23 cellular contexts compared by ENCODE assay signal in the genomic region with DNA sequence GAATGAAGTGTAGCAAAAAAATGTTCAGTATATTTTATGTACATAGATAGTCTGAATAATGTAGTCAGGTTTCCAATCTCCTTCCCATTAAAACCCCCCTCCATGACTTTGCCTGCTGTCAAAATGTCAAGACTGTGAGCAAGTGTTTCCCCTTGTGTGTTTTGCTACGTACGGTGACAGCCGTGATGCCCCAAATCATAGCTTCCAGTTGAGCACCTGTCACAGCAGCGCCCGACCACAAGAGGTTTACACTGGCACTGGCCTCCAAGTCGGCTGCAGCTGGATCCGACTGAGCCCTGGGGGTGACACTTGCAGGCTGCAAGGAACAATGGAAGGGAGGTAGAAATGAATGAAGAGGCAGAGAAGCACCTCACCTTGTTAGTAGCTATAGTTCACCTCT.
DNase-seq lines count a peak whose midpoint lies in the region; ATAC-seq and TF ChIP-seq lines count a peak whose summit lies in the region.
"Had no signal": no experiment of that assay in that cellular context is flagged by ENCODE, and none has a peak within 500 bp of the region (broad histone marks: within the 10 kb centered on the region; RNA-seq: fewer than 3 reads in every experiment).

No MANE protein-coding gene starts in this region.

- H2AFZ ChIP-seq in IMR-90 (replicated peaks; ENCODE audit: low read length, poor library complexity) = peak overlapping the region; percentile 40
- H2AFZ ChIP-seq: hepatocyte had no signal

- TF ChIP-seq POLR2A in IMR-90 (IDR thresholded peaks at IDR 0.05; ENCODE audit: low read depth, low read length) = no peak

- dilution Hi-C loops in IMR-90 (cut with HindIII; ENCODE audit: low sequenced_read_pairs, unreplicated experiment) = no loop called here

- H3K9me3 Mint-ChIP-seq in Caco-2 (ENCODE audit: unreplicated experiment) = no peaks in the 10 kb centered on the region
- H3K9me3 Mint-ChIP-seq: activated CD4-positive, alpha-beta T cell treated with anti-CD3 and anti-CD28 coated beads, Interleukin-2, amount 10 ng/mL, durations not matched to agents 24 days and 14 days; activated naive CD8-positive, alpha-beta T cell treated with anti-CD3 and anti-CD28 coated beads for 36 hours; CD4-positive, alpha-beta memory T cell; naive thymus-derived CD8-positive, alpha-beta T cell had no signal

- DNase-seq in IMR-90 (no peak), NCI-H187 treated with DMSO at 0.1 percent for 48 hours (lab: John Stamatoyannopoulos, UW) (peak; percentile 43), NCI-H524 (lab: John Stamatoyannopoulos, UW) (peak; percentile 13 to 71), myocyte (ENCODE audit: low read depth) (peak; percentile 77), Caco-2 (no peak), HuH-7 (ENCODE audit: low spot score) (no peak)
- DNase-seq in effector CD8-positive, alpha-beta T cell (lab: John Stamatoyannopoulos, UW) = no peak
- DNase-seq: activated CD4-positive, alpha-beta T cell treated with anti-CD3 and anti-CD28 coated beads, Interleukin-2, amount 10 ng/mL, durations not matched to agents 24 days and 14 days; activated naive CD8-positive, alpha-beta T cell treated with anti-CD3 and anti-CD28 coated beads for 36 hours; CD4-positive, alpha-beta memory T cell; erythroblast; foreskin fibroblast; left lung; naive thymus-derived CD8-positive, alpha-beta T cell; NCI-H1930; stimulated activated CD4-positive, alpha-beta T cell treated with anti-CD3 and anti-CD28 coated beads, Interleukin-12 subunit alpha, Interleukin-12 subunit beta, amount 100 ng/mL, for 4 hours; stimulated activated CD4-positive, alpha-beta T cell treated with anti-CD3 and anti-CD28 coated beads, Interleukin-4, amount 100 ng/mL, for 4 hours; stimulated activated naive CD8-positive, alpha-beta T cell treated with anti-CD3 and anti-CD28 coated beads, Interleukin-15, Interleukin-2, amounts not matched to agents 100 U/mL and 50 U/mL, for 24 hours; thyroid gland had no signal

- H4K91ac ChIP-seq in IMR-90 (ENCODE audit: insufficient read depth, low read depth, low read length) = no peak overlapping the region; the same call in 1 of the 2 replicates

- peaks cover 4% of the 10 kb centered on the region; the same call in 1 of the 2 replicates for H3K9me1 ChIP-seq in IMR-90 (ENCODE audit: insufficient read depth, low read length)

- no peak overlapping the region for H3K27ac ChIP-seq in IMR-90 (ENCODE audit: insufficient read depth, low read length)
- H3K27ac ChIP-seq: hepatocyte, left lung, SK-N-MC, thyroid gland, VCaP had no signal

- H3K56ac ChIP-seq in IMR-90 (ENCODE audit: extremely low read depth, insufficient read depth, low read length) = no peak overlapping the region

- H3K4me1 ChIP-seq in IMR-90 (ENCODE audit: control insufficient read depth, insufficient read depth, low read length) (peaks cover 2% of the 10 kb centered on the region; the same call in 1 of the 2 replicates), Caco-2 (peaks cover 5% of the 10 kb centered on the region)
- H3K4me1 ChIP-seq: left lung had no signal

- H3K27me3 ChIP-seq in IMR-90 (ENCODE audit: control insufficient read depth, insufficient read depth, low read length) (no peaks in the 10 kb centered on the region), Caco-2 (replicated peaks; ENCODE audit: control insufficient read depth, insufficient read depth, low read length) (no peaks in the 10 kb centered on the region)
- H3K27me3 ChIP-seq: hepatocyte, left lung, thyroid gland had no signal

- TF ChIP-seq CTCF in IMR-90 (conservative IDR thresholded peaks at IDR 0.05; ENCODE audit: low read depth, low read length) (no peak), Caco-2 (IDR thresholded peaks at IDR 0.05; ENCODE audit: insufficient read depth in 1 of 2, low read depth in 1 of 2, low read length in 1 of 2, severe bottlenecking in 1 of 2, unreplicated experiment in 1 of 2) (no peak)

- H2BK20ac ChIP-seq in IMR-90 (ENCODE audit: low read depth, low read length) = no peak overlapping the region

- H3K9ac ChIP-seq in IMR-90 (ENCODE audit: low read depth, low read length) = no peak overlapping the region

- H2AK9ac ChIP-seq in IMR-90 (replicated peaks; ENCODE audit: low read depth, low read length, poor library complexity) = no peak overlapping the region

- no peaks in the 10 kb centered on the region for H3K27me3 Mint-ChIP-seq in Caco-2 (ENCODE audit: insufficient read depth, unreplicated experiment)
- H3K27me3 Mint-ChIP-seq: activated naive CD8-positive, alpha-beta T cell treated with anti-CD3 and anti-CD28 coated beads for 36 hours; naive thymus-derived CD8-positive, alpha-beta T cell had no signal

- POLR2A ChIA-PET in IMR-90 (lab: Charles Lee; ENCODE audit: unreplicated experiment) = no interaction called here
- POLR2A ChIA-PET in Caco-2 (lab: Charles Lee) = no interaction called here

- H3K9me3 ChIP-seq in IMR-90 (ENCODE audit: control insufficient read depth, insufficient read depth, low read length) (no peaks in the 10 kb centered on the region), Caco-2 (no peaks in the 10 kb centered on the region)
- H3K9me3 ChIP-seq: left lung, thyroid gland had no signal

- CTCF ChIA-PET in IMR-90 (lab: Yijun Ruan, JAX) (no interaction called here), Caco-2 (lab: Charles Lee) (no interaction called here)

- H4K20me1 ChIP-seq in IMR-90 (ENCODE audit: insufficient read depth, low read length) = no peaks in the 10 kb centered on the region

- H3K4ac ChIP-seq in IMR-90 (ENCODE audit: low read depth, low read length) = no peak overlapping the region

- H2BK5ac ChIP-seq in IMR-90 (ENCODE audit: low read depth, low read length, poor library complexity, severe bottlenecking) = no peak overlapping the region

- no peaks in the 10 kb centered on the region; the same call in 1 of the 2 replicates for H3K36me3 ChIP-seq in IMR-90 (ENCODE audit: control insufficient read depth, insufficient read depth, low read length)
- no peaks in the 10 kb centered on the region for H3K36me3 ChIP-seq in Caco-2 (ENCODE audit: control insufficient read depth, insufficient read depth, low read length)
- H3K36me3 ChIP-seq: left lung, thyroid gland had no signal

- H3K18ac ChIP-seq in IMR-90 (ENCODE audit: low read depth, low read length) = no peak overlapping the region

- ATAC-seq in IMR-90 (ENCODE audit: low read depth) = no peak
- ATAC-seq: left lung; naive thymus-derived CD8-positive, alpha-beta T cell; right cardiac atrium; stimulated activated naive CD8-positive, alpha-beta T cell treated with anti-CD3 and anti-CD28 coated beads, Interleukin-15, Interleukin-2, amounts not matched to agents 100 U/mL and 50 U/mL, for 24 hours had no signal

- no peak overlapping the region for H2AK5ac ChIP-seq in IMR-90 (ENCODE audit: low read depth, low read length)

- no peak overlapping the region for H2BK120ac ChIP-seq in IMR-90 (ENCODE audit: low read depth, low read length)

- BruUV-seq in IMR-90 (replicated peaks; lab: Mats Ljungman, UMichigan) = no TSS peak
- BruUV-seq in Caco-2 (replicated peaks; lab: Mats Ljungman, UMichigan) = no TSS peak

- intact Hi-C loops in IMR-90 (cut with micrococcal nuclease) (no loop called here), Caco-2 (cut with micrococcal nuclease; ENCODE audit: unreplicated experiment) (no loop called here)

- WGBS in IMR-90 (ENCODE audit: extremely low coverage in 2 of 2, insufficient read length in 1 of 2), 2 experiments = 100% methylated on average over 3 of the region's 7 CpGs; no CpG with 5 or more reads in 1 of the 2 experiments

- H4K8ac ChIP-seq in IMR-90 (ENCODE audit: low read depth in 2 of 2, low read length in 2 of 2) = no peak overlapping the region

- H3K14ac ChIP-seq in IMR-90 (replicated peaks; ENCODE audit: low read depth, low read length) = no peak overlapping the region

- H3K36me3 Mint-ChIP-seq in Caco-2 (ENCODE audit: insufficient read depth, unreplicated experiment) = no peaks in the 10 kb centered on the region
- H3K36me3 Mint-ChIP-seq: activated naive CD8-positive, alpha-beta T cell treated with anti-CD3 and anti-CD28 coated beads for 36 hours; CD4-positive, alpha-beta memory T cell; naive thymus-derived CD8-positive, alpha-beta T cell had no signal

- no peak overlapping the region for H3K27ac Mint-ChIP-seq in Caco-2 (ENCODE audit: unreplicated experiment)
- H3K27ac Mint-ChIP-seq: activated CD4-positive, alpha-beta T cell treated with anti-CD3 and anti-CD28 coated beads, Interleukin-2, amount 10 ng/mL, durations not matched to agents 24 days and 14 days; activated naive CD8-positive, alpha-beta T cell treated with anti-CD3 and anti-CD28 coated beads for 36 hours; CD4-positive, alpha-beta memory T cell had no signal

- H3K4me3 Mint-ChIP-seq in Caco-2 (ENCODE audit: unreplicated experiment) = no peak overlapping the region
- H3K4me3 Mint-ChIP-seq: activated CD4-positive, alpha-beta T cell treated with anti-CD3 and anti-CD28 coated beads, Interleukin-2, amount 10 ng/mL, durations not matched to agents 24 days and 14 days; activated naive CD8-positive, alpha-beta T cell treated with anti-CD3 and anti-CD28 coated beads for 36 hours; CD4-positive, alpha-beta memory T cell; naive thymus-derived CD8-positive, alpha-beta T cell had no signal

- in situ Hi-C loops in IMR-90 (cut with MboI; ENCODE audit: low sequenced_read_pairs) = no loop called here

- H3K79me1 ChIP-seq in IMR-90 (ENCODE audit: low read depth in 1 of 2, low read length in 2 of 2) = no peaks in the 10 kb centered on the region

- no peaks in the 10 kb centered on the region for H3K4me1 Mint-ChIP-seq in Caco-2 (ENCODE audit: low read depth, unreplicated experiment)
- H3K4me1 Mint-ChIP-seq: activated CD4-positive, alpha-beta T cell treated with anti-CD3 and anti-CD28 coated beads, Interleukin-2, amount 10 ng/mL, durations not matched to agents 24 days and 14 days; activated naive CD8-positive, alpha-beta T cell treated with anti-CD3 and anti-CD28 coated beads for 36 hours; CD4-positive, alpha-beta memory T cell; naive thymus-derived CD8-positive, alpha-beta T cell had no signal

- H4K5ac ChIP-seq in IMR-90 (ENCODE audit: low read depth, low read length) = no peak overlapping the region

- H2BK15ac ChIP-seq in IMR-90 (ENCODE audit: low read depth, low read length) = no peak overlapping the region

- no peak overlapping the region for H3K4me2 ChIP-seq in IMR-90 (ENCODE audit: low read depth, low read length)
- H3K4me2 ChIP-seq: hepatocyte had no signal

- no peak for TF ChIP-seq RAD21 in IMR-90 (IDR thresholded peaks at IDR 0.05; ENCODE audit: low read length)

- no peak overlapping the region for H3K23ac ChIP-seq in IMR-90 (ENCODE audit: low read depth, low read length)

- no peak overlapping the region for H3K4me3 ChIP-seq in IMR-90 (ENCODE audit: insufficient read depth, low read depth, low read length)
- H3K4me3 ChIP-seq in Caco-2 (ENCODE audit: low read depth, low read length) = no peak overlapping the region
- H3K4me3 ChIP-seq: hepatocyte, left lung, SK-N-MC, thyroid gland had no signal

TF ChIP-seq in IMR-90, 13 proteins besides CTCF, POLR2A, EP300 and RAD21 (continues in another document):
- TF ChIP-seq NFE2L2 (IDR thresholded peaks at IDR 0.05; ENCODE audit: low read depth, low read length) = no peak
- TF ChIP-seq FOS (IDR thresholded peaks at IDR 0.05; ENCODE audit: low read depth, low read length) = no peak

Comparison
In these comparisons a context has a peak if more than half of its experiments do, and no peak if none do; other contexts are left out.
1. DNase-seq: peak in NCI-H187 treated with DMSO at 0.1 percent for 48 hours (single experiment), NCI-H524 (2 of 2) and myocyte (single experiment); none in IMR-90 (single experiment), Caco-2 (0 of 2), HuH-7 (single experiment) and effector CD8-positive, alpha-beta T cell (single experiment).